1 cellular context compared by ENCODE assay signal in genomic region chr3:141737108-141737507, GRCh38.
TF ChIP-seq lines count a peak whose summit lies in the region.

No MANE protein-coding gene starts in this region.

TF ChIP-seq in HCT116, 20 proteins besides CTCF, POLR2A, EP300 and RAD21:
- no peak for TF ChIP-seq ZFX (IDR thresholded peaks at IDR 0.05)
- no peak for TF ChIP-seq REST (IDR thresholded peaks at IDR 0.05; ENCODE audit: low read depth)
- TF ChIP-seq ELF1 (IDR thresholded peaks at IDR 0.05; ENCODE audit: borderline replicate concordance, low read depth) = no peak
- TF ChIP-seq CEBPB (IDR thresholded peaks at IDR 0.05; ENCODE audit: low read depth) = no peak
- TF ChIP-seq TCF7L2 (IDR thresholded peaks at IDR 0.05; ENCODE audit: borderline replicate concordance, extremely low read depth, insufficient read depth, insufficient read length) = no peak
- no peak for TF ChIP-seq ZNF274 (IDR thresholded peaks at IDR 0.05; ENCODE audit: low read depth, low read length)
- no peak for TF ChIP-seq SIN3A (IDR thresholded peaks at IDR 0.05; ENCODE audit: low read depth)
- TF ChIP-seq ATF3 (IDR thresholded peaks at IDR 0.05) = no peak
- TF ChIP-seq POLR2AphosphoS5 (IDR thresholded peaks at IDR 0.05; ENCODE audit: low read depth, low read length) = no peak
- TF ChIP-seq JUND (IDR thresholded peaks at IDR 0.05) = no peak
- no peak for TF ChIP-seq ZBTB33 (IDR thresholded peaks at IDR 0.05; ENCODE audit: extremely low read depth, insufficient replicate concordance, low read length)
- no peak for TF ChIP-seq CBX3 (IDR thresholded peaks at IDR 0.05; ENCODE audit: low read depth)
- no peak for TF ChIP-seq SP1 (IDR thresholded peaks at IDR 0.05; ENCODE audit: low read depth)
- no peak for TF ChIP-seq EZH2 (IDR thresholded peaks at IDR 0.05)
- TF ChIP-seq YY1 (IDR thresholded peaks at IDR 0.05; ENCODE audit: extremely low read depth, insufficient replicate concordance, low read depth, low read length) = no peak
- no peak for TF ChIP-seq EZH2phosphoT487 (IDR thresholded peaks at IDR 0.05; ENCODE audit: borderline replicate concordance)
